In the genomic region with DNA sequence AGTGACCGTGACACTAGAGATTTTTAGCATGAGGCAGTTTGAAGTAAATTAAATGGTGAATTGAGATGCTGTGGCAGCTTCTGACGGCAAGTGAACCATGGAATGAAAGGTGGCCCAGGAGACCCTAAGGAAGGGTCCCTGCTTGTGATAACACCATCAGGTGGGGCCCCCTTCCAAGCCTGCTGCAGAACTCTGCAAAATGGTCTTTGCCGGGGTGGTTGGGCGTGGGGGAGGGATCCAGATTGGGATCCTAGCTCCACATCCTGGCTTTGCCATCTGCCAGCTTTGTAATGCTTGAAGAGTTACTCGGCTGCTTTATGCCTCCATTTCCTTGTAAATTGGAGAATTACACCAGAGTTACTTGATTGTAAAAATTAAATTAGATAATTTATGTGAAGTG, we compare ENCODE assay signal across 18 cellular contexts.
A peak's percentile ranks its signal among the peaks of the same experiment; 100 is the strongest.
DNase-seq lines count a peak whose midpoint lies in the region; ATAC-seq lines count a peak whose summit lies in the region.
"Had no signal": no experiment of that assay in that cellular context is flagged by ENCODE, and none has a peak within 500 bp of the region (broad histone marks: within the 10 kb centered on the region; RNA-seq: fewer than 3 reads in every experiment).

No MANE protein-coding gene starts in this region.

- H4K91ac ChIP-seq in neuronal stem cell (ENCODE audit: low read depth, low read length, poor library complexity), result no peak overlapping the region

- no peaks in the 10 kb centered on the region for H3K9me3 ChIP-seq in right cardiac atrium (ENCODE audit: control insufficient read depth, low read length)
- H3K9me3 ChIP-seq in neuronal stem cell (replicated peaks in 1 of 2; ENCODE audit: control insufficient read depth in 2 of 2, insufficient read depth in 1 of 2, low read depth in 1 of 2, low read length in 2 of 2), result no peaks in the 10 kb centered on the region

- 81% methylated on average over 5 of the region's 5 CpGs for WGBS in right cardiac atrium
- no CpG with 5 or more reads among the region's 5 CpGs for WGBS in neuronal stem cell (ENCODE audit: extremely low coverage in 2 of 2, insufficient read length in 2 of 2, insufficient replicate concordance in 1 of 2), 2 donors

- H2BK120ac ChIP-seq in neuronal stem cell (ENCODE audit: low read depth, low read length), result no peak overlapping the region

- H3K4ac ChIP-seq in neuronal stem cell (ENCODE audit: low read length), result no peak overlapping the region

- H3K4me1 ChIP-seq in right cardiac atrium (ENCODE audit: control insufficient read depth, insufficient read depth, low read length) (no peaks in the 10 kb centered on the region), neuronal stem cell (ENCODE audit: control insufficient read depth in 2 of 2, insufficient read depth in 1 of 2, low read depth in 1 of 2, low read length in 2 of 2) (no peaks in the 10 kb centered on the region)
- H3K4me1 ChIP-seq: BLaER1, Caco-2 had no signal

- no peak overlapping the region for H3K4me3 ChIP-seq in right cardiac atrium (ENCODE audit: low read length)
- no peak overlapping the region for H3K4me3 ChIP-seq in neuronal stem cell (ENCODE audit: low read length in 2 of 2)
- H3K4me3 ChIP-seq: BLaER1, GM23248 had no signal

- ATAC-seq in Right ventricle myocardium inferior, result no peak
- ATAC-seq in right cardiac atrium, result no peak
- ATAC-seq: CD8-positive, alpha-beta T cell had no signal

- H3K27ac ChIP-seq in right cardiac atrium (ENCODE audit: low read length), result no peak overlapping the region
- no peak overlapping the region for H3K27ac ChIP-seq in neuronal stem cell (replicated peaks; ENCODE audit: low read length)
- H3K27ac ChIP-seq: 22Rv1, BLaER1, C4-2B, GM23248 had no signal

- H3K36me3 ChIP-seq in neuronal stem cell (replicated peaks in 1 of 2; ENCODE audit: control insufficient read depth in 2 of 2, insufficient read depth in 2 of 2, low read length in 2 of 2), result no peaks in the 10 kb centered on the region
- H3K36me3 ChIP-seq: BLaER1 had no signal

- no peak overlapping the region for H3K9ac ChIP-seq in neuronal stem cell (ENCODE audit: low read depth, low read length, poor library complexity)
- H3K9ac ChIP-seq: BLaER1, GM23248 had no signal

- peak overlapping the region; percentile 53 for H3K18ac ChIP-seq in neuronal stem cell (ENCODE audit: low read length)

- H4K8ac ChIP-seq in neuronal stem cell (ENCODE audit: low read depth, low read length), result no peak overlapping the region

- no peaks in the 10 kb centered on the region for H3K79me1 ChIP-seq in neuronal stem cell (ENCODE audit: low read depth, low read length)

- no peak overlapping the region for H2AK5ac ChIP-seq in neuronal stem cell (ENCODE audit: low read depth, low read length)

- H2AFZ ChIP-seq in neuronal stem cell (ENCODE audit: low read length), result no peak overlapping the region
- H2AFZ ChIP-seq: GM23248 had no signal

- no peak overlapping the region for H3K4me2 ChIP-seq in neuronal stem cell (ENCODE audit: insufficient read depth, low read length, poor library complexity, severe bottlenecking)
- H3K4me2 ChIP-seq: BLaER1 had no signal

- no peaks in the 10 kb centered on the region for H3K27me3 ChIP-seq in right cardiac atrium (ENCODE audit: control insufficient read depth, insufficient read depth)
- no peaks in the 10 kb centered on the region for H3K27me3 ChIP-seq in neuronal stem cell (ENCODE audit: control insufficient read depth in 3 of 3, insufficient read depth in 3 of 3, low read depth in 1 of 3, low read length in 3 of 3)
- H3K27me3 ChIP-seq: BLaER1 had no signal

- intact Hi-C loops in Right ventricle myocardium inferior (cut with DNase I) (no loop called here), right cardiac atrium (cut with DNase I) (no loop called here)

- no peak overlapping the region for H3K14ac ChIP-seq in neuronal stem cell (ENCODE audit: low read length)

- no peak overlapping the region for H3K23ac ChIP-seq in neuronal stem cell (ENCODE audit: low read depth, low read length, poor library complexity)

- H2BK15ac ChIP-seq in neuronal stem cell (ENCODE audit: low read length), result no peak overlapping the region

- peak; percentile 82 for DNase-seq in DMS 273 (lab: John Stamatoyannopoulos, UW; ENCODE audit: unreplicated experiment)
- DNase-seq in DMS 273 treated with DMSO at 0.1 percent for 48 hours (lab: John Stamatoyannopoulos, UW), result no peak
- peak; percentile 20 for DNase-seq in Right ventricle myocardium inferior (ENCODE audit: missing footprints)
- no peak for DNase-seq in right cardiac atrium
- no peak for DNase-seq in neuronal stem cell (ENCODE audit: low spot score)
- no peak for DNase-seq in NCI-H128 (lab: John Stamatoyannopoulos, UW; ENCODE audit: unreplicated experiment)
- DNase-seq: Caco-2; CD4-positive, CD25-positive, alpha-beta regulatory T cell; CD8-positive, alpha-beta T cell; DMS53; DMS79 treated with DMSO at 0.1 percent for 48 hours; GF-D8; GM23248; H7; HCEC 1CT had no signal

- H2BK5ac ChIP-seq in neuronal stem cell (ENCODE audit: low read length), result no peak overlapping the region

- H2BK12ac ChIP-seq in neuronal stem cell (ENCODE audit: low read length), result no peak overlapping the region

Comparison
In these comparisons a context has a peak if more than half of its experiments do, and no peak if none do; other contexts are left out.
1. DNase-seq: peak in DMS 273 (single experiment) and Right ventricle myocardium inferior (single experiment); none in DMS 273 treated with DMSO at 0.1 percent for 48 hours (single experiment), right cardiac atrium (0 of 3), neuronal stem cell (single experiment) and NCI-H128 (single experiment).